Comparison of ENCODE assay signal across 32 cellular contexts in genomic region chr1:97805093-97805492, GRCh38.
"Had no signal": no experiment of that assay in that cellular context is flagged by ENCODE, and none has a peak within 500 bp of the region (broad histone marks: within the 10 kb centered on the region; RNA-seq: fewer than 3 reads in every experiment).

No MANE protein-coding gene starts in this region.

- H3K27ac Mint-ChIP-seq: activated B cell treated with CpG ODN at 0.5 μM for 24 hours; activated CD8-positive, alpha-beta T cell treated with anti-CD3 and anti-CD28 coated beads for 36 hours; activated naive CD4-positive, alpha-beta T cell treated with anti-CD3 and anti-CD28 coated beads for 36 hours; activated naive CD8-positive, alpha-beta T cell treated with anti-CD3 and anti-CD28 coated beads for 36 hours; activated naive CD8-positive, alpha-beta T cell treated with anti-CD3 and anti-CD28 coated beads, Interleukin-2, amount 50 U/mL, for 24 hours; activated T-helper 2 cell treated with anti-CD3 and anti-CD28 coated beads, Interferon-gamma antibody, Interleukin-2, Interleukin-4, amounts not matched to agents 10 μg/mL and 5 μg/mL and 100 μg/mL, durations not matched to agents 14 hours and 24 hours and 36 hours; endodermal cell; T-helper 17 cell; T-helper 2 cell treated with Interferon-gamma antibody and Interleukin-4, amounts not matched to agents 5 μg/mL and 100 μg/mL, for 36 hours had no signal

- H3K4me1 Mint-ChIP-seq: activated B cell treated with CpG ODN at 0.5 μM for 24 hours, endodermal cell had no signal

- H3K27me3 Mint-ChIP-seq: activated B cell treated with CpG ODN at 0.5 μM for 24 hours; activated CD8-positive, alpha-beta T cell treated with anti-CD3 and anti-CD28 coated beads for 36 hours; activated naive CD4-positive, alpha-beta T cell treated with anti-CD3 and anti-CD28 coated beads, Interleukin-2, amount 50 U/mL, for 24 hours; activated naive CD8-positive, alpha-beta T cell treated with anti-CD3 and anti-CD28 coated beads for 36 hours; activated naive CD8-positive, alpha-beta T cell treated with anti-CD3 and anti-CD28 coated beads, Interleukin-2, amount 50 U/mL, for 24 hours; central memory CD8-positive, alpha-beta T cell; T-helper 17 cell had no signal

- ATAC-seq: activated CD4-positive, CD25-positive, alpha-beta regulatory T cell treated with anti-CD3 and anti-CD28 coated beads, Interleukin-2, amount 50 U/mL, for 24 hours; activated CD8-positive, alpha-beta T cell treated with anti-CD3 and anti-CD28 coated beads for 36 hours; activated naive CD8-positive, alpha-beta T cell treated with anti-CD3 and anti-CD28 coated beads, Interleukin-2, amount 50 U/mL, for 24 hours; activated T-cell treated with anti-CD3 and anti-CD28 coated beads, Interleukin-2, amount 50 U/mL, for 4 hours; body of pancreas; foreskin keratinocyte; gastrocnemius medialis; T-helper 17 cell had no signal

- H3K9me3 Mint-ChIP-seq: activated B cell treated with CpG ODN at 0.5 μM for 24 hours; activated CD8-positive, alpha-beta T cell treated with anti-CD3 and anti-CD28 coated beads for 36 hours; activated naive CD4-positive, alpha-beta T cell treated with anti-CD3 and anti-CD28 coated beads for 36 hours; activated naive CD4-positive, alpha-beta T cell treated with anti-CD3 and anti-CD28 coated beads, Interleukin-2, amount 50 U/mL, for 24 hours; activated naive CD8-positive, alpha-beta T cell treated with anti-CD3 and anti-CD28 coated beads for 36 hours; activated naive CD8-positive, alpha-beta T cell treated with anti-CD3 and anti-CD28 coated beads, Interleukin-2, amount 50 U/mL, for 24 hours; activated T-helper 2 cell treated with anti-CD3 and anti-CD28 coated beads, Interferon-gamma antibody, Interleukin-2, Interleukin-4, amounts not matched to agents 10 μg/mL and 5 μg/mL and 100 μg/mL, durations not matched to agents 14 hours and 24 hours and 36 hours; central memory CD8-positive, alpha-beta T cell; endodermal cell; T-helper 2 cell treated with Interferon-gamma antibody and Interleukin-4, amounts not matched to agents 5 μg/mL and 100 μg/mL, for 36 hours had no signal

- H3K4me3 Mint-ChIP-seq: activated B cell treated with CpG ODN at 0.5 μM for 24 hours; activated CD8-positive, alpha-beta T cell treated with anti-CD3 and anti-CD28 coated beads for 36 hours; activated naive CD4-positive, alpha-beta T cell treated with anti-CD3 and anti-CD28 coated beads for 36 hours; activated naive CD4-positive, alpha-beta T cell treated with anti-CD3 and anti-CD28 coated beads, Interleukin-2, amount 50 U/mL, for 24 hours; activated naive CD8-positive, alpha-beta T cell treated with anti-CD3 and anti-CD28 coated beads for 36 hours; activated naive CD8-positive, alpha-beta T cell treated with anti-CD3 and anti-CD28 coated beads, Interleukin-2, amount 50 U/mL, for 24 hours; activated T-cell treated with anti-CD3 and anti-CD28 coated beads, Interleukin-2, amount 50 U/mL, for 4 hours; central memory CD8-positive, alpha-beta T cell; endodermal cell; T-helper 17 cell; T-helper 2 cell treated with Interferon-gamma antibody and Interleukin-4, amounts not matched to agents 5 μg/mL and 100 μg/mL, for 36 hours had no signal

- DNase-seq: activated B cell treated with CpG ODN at 0.5 μM for 24 hours; activated CD4-positive, alpha-beta T cell treated with anti-CD3 and anti-CD28 coated beads for 48 hours; activated CD4-positive, alpha-beta T cell treated with anti-CD3 and anti-CD28 coated beads, Interleukin-2, amount 50 U/mL, for 1 hour; activated CD4-positive, alpha-beta T cell treated with anti-CD3 and anti-CD28 coated beads, Interleukin-2, amount 50 U/mL, for 48 hours; activated CD8-positive, alpha-beta memory T cell treated with anti-CD3 and anti-CD28 coated beads for 24 hours; activated CD8-positive, alpha-beta T cell treated with anti-CD3 and anti-CD28 coated beads for 36 hours; activated effector memory CD4-positive, alpha-beta T cell treated with anti-CD3 and anti-CD28 coated beads, Interleukin-2, amount 50 U/mL, for 16 hours; activated naive CD4-positive, alpha-beta T cell treated with anti-CD3 and anti-CD28 coated beads for 36 hours; activated naive CD8-positive, alpha-beta T cell treated with anti-CD3 and anti-CD28 coated beads for 36 hours; activated naive CD8-positive, alpha-beta T cell treated with anti-CD3 and anti-CD28 coated beads, Interleukin-2, amount 50 U/mL, for 24 hours; activated T-cell treated with anti-CD3 and anti-CD28 coated beads, Interleukin-2, amount 50 U/mL, for 4 hours; adrenal gland; amygdala; aorta; body of pancreas; cortex of kidney; effector memory CD4-positive, alpha-beta T cell; endodermal cell; erythroblast; gastrocnemius medialis; glutamatergic neuron; heart left ventricle; T-helper 1 cell; T-helper 17 cell; T1000; WERI-Rb-1 had no signal
